8 cellular contexts compared by ENCODE assay signal in the genomic region with DNA sequence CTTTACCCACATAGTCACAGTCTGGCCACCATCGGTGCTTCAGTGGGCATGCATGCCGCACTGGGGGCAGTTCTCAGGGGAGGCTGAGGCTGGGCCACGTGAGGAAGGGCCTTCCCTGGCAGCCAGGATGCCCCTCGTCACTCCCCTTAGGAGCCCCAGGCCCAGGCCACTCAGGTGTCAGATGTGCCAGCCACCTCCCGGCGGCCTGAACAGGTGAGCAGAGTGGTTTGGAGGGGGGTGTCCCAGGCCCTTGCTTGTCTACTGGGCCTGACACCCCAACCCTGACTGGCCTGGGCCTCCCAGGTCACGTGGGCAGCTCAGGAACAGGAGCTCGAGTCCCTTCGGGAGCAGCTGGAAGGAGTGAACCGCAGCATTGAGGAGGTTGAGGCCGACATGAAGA. TPM values are rescaled to one million over a fixed set of nuclear protein-coding genes. Genes with fewer than 3 reads are reported as not detected.
"Had no signal": no experiment of that assay in that cellular context is flagged by ENCODE, and none has a peak within 500 bp of the region (broad histone marks: within the 10 kb centered on the region; RNA-seq: fewer than 3 reads in every experiment).

No MANE protein-coding gene starts in this region.

- ATAC-seq: K562 had no signal

- DNase-seq: GM23248, GOT3, H9, HCEC 1CT, IMR-90 had no signal

- H3K4me3 ChIP-seq: GM23248, K562 had no signal

- H3K4me1 Mint-ChIP-seq: H9 had no signal

- H3K27ac Mint-ChIP-seq: H9 had no signal

- H3K27ac ChIP-seq: GM23248 had no signal

- H3K4me3 Mint-ChIP-seq: H9 had no signal

RNA-seq across cellular contexts. Expression of a gene that starts 14.2 kb away (rescaled TPM):
- total RNA-seq: GM23248, H4, HT-29, IMR-90 had no signal
- polyA plus RNA-seq: GM23248, IMR-90 had no signal

RNA-seq across cellular contexts. Expression of a gene that starts 17.2 kb away (rescaled TPM):
- total RNA-seq: GM23248, H4, HT-29, IMR-90 had no signal
